Comparison of ENCODE assay signal across 1 cellular context in the genomic region with DNA sequence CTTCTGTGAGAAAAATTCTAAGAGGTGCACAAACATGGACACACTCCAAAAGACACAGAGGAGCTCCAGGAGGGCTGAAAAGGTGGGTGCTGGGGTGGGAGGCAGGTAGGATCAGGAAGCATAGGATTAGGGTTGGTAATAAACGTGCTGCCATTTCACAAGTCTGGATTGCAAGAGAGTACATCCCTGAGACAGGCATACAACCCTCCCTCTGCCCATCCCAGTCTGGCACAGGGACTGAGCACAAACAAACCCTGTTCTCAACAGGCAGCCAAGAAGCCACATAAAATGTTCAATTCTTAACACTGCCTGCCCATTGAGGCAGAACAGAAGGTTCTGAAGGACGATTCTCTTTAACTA.
TF ChIP-seq lines count a peak whose summit lies in the region.

No MANE protein-coding gene starts in this region.

TF ChIP-seq in HepG2, 621 proteins besides CTCF, POLR2A, EP300 and RAD21 (continued from another document):
- TF ChIP-seq, protein P1, sequence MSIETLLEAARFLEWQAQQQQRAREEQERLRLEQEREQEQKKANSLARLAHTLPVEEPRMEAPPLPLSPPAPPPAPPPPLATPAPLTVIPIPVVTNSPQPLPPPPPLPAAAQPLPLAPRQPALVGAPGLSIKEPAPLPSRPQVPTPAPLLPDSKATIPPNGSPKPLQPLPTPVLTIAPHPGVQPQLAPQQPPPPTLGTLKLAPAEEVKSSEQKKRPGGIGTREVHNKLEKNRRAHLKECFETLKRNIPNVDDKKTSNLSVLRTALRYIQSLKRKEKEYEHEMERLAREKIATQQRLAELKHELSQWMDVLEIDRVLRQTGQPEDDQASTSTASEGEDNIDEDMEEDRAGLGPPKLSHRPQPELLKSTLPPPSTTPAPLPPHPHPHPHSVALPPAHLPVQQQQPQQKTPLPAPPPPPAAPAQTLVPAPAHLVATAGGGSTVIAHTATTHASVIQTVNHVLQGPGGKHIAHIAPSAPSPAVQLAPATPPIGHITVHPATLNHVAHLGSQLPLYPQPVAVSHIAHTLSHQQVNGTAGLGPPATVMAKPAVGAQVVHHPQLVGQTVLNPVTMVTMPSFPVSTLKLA (IDR thresholded peaks at IDR 0.05): no peak
